In the genomic region with DNA sequence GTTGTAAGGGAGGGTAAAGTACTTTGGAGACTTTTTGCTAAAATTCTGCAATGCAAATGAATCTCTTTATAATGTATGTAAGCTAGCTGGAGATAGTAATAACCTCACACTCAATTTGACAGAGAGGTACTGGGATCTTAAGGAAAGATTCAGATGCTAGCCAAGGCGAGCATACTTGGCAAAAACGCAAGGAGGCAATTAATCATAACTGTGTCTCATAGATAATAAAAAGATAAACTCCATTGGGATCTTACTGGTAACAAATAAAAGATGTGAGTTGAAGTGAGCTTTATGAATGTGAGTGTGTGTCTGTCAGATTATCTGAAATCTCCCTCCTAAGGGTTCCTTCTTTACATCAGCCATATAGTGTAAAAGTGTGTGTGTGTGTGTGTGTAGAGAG, we compare ENCODE assay signal across 18 cellular contexts.
"Had no signal": no experiment of that assay in that cellular context is flagged by ENCODE, and none has a peak within 500 bp of the region (broad histone marks: within the 10 kb centered on the region; RNA-seq: fewer than 3 reads in every experiment).

No MANE protein-coding gene starts in this region.

- H3K9me3 ChIP-seq: adrenal gland, heart left ventricle, tibial artery had no signal

- H3K27me3 ChIP-seq: adrenal gland, cardiac muscle cell, heart left ventricle, tibial artery had no signal

- DNase-seq: activated CD8-positive, alpha-beta memory T cell treated with anti-CD3 and anti-CD28 coated beads, Interleukin-2, amount 50 U/mL, for 4 hours; activated naive CD4-positive, alpha-beta T cell; activated T-cell treated with anti-CD3 and anti-CD28 coated beads, Interleukin-2, amount 50 U/mL, for 24 hours; heart left ventricle; islet precursor cell; left cardiac atrium; stimulated activated CD4-positive, alpha-beta T cell treated with anti-CD3 and anti-CD28 coated beads, Interleukin-4, amount 100 ng/mL, for 4 hours; stimulated activated naive CD8-positive, alpha-beta T cell treated with anti-CD3 and anti-CD28 coated beads, Interleukin-15, Interleukin-2, amounts not matched to agents 100 U/mL and 50 U/mL, for 24 hours; substantia nigra; T-helper 1 cell; tibial artery had no signal

- FAIRE-seq: endometrium, TTC549 had no signal

- H3K4me1 ChIP-seq: adrenal gland, heart left ventricle had no signal

- H3K27ac ChIP-seq: adrenal gland, cardiac muscle cell, heart left ventricle, tibial artery had no signal

- H3K36me3 ChIP-seq: adrenal gland, cardiac muscle cell, heart left ventricle, tibial artery had no signal

- ATAC-seq: activated T-helper 17 cell treated with anti-CD3 and anti-CD28 coated beads, Interleukin-2, amount 50 U/mL, for 72 hours; heart left ventricle; left cardiac atrium; natural killer cell treated with Interleukin-12 subunit alpha and Interleukin-12 subunit beta and Interleukin-15 and Interleukin-18, amount 100 ng/mL, for 72 hours; stimulated activated naive CD8-positive, alpha-beta T cell treated with anti-CD3 and anti-CD28 coated beads, Interleukin-15, Interleukin-2, amounts not matched to agents 100 U/mL and 50 U/mL, for 24 hours; WTC11 had no signal

- H3K4me3 ChIP-seq: adrenal gland, cardiac muscle cell, heart left ventricle, tibial artery had no signal
